20 cellular contexts compared by ENCODE assay signal in the genomic region with DNA sequence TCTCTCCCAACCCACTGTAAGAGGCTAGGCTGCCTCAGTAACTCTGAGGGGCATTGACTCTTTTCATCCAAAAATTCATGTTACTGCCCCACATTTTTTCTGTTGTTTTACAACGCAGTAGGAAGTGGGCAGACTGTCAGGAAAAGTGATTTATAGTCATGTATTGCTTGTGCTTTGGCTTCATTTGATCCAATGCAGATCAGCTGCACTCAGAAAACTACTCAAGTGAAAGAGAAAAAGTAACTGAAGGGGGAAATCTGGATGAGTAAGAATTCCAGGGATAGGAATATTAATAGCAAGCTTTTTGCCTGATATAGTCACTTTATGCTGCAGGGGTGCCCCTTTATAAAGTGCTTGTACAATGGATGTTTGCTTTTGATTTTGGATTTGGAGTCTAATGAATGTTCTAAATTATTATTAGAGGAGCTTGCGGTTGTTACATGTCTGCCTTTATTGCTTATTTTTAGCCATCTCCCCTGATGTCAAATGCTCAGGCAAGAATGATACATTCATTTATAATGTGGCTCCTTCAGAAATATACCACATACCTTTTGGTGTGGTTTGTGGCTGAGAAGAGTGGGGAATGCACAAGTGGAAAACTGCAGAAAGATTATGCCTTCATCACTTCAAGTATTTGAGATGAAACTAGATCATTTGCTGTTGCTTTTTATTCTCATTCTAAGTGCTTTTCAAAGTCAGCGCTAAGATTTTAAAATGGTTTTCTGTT.
DNase-seq lines count a peak whose midpoint lies in the region; ATAC-seq, FAIRE-seq and TF ChIP-seq lines count a peak whose summit lies in the region.
"Had no signal": no experiment of that assay in that cellular context is flagged by ENCODE, and none has a peak within 500 bp of the region (broad histone marks: within the 10 kb centered on the region; RNA-seq: fewer than 3 reads in every experiment).

No MANE protein-coding gene starts in this region.

- no peaks in the 10 kb centered on the region for H3K27me3 ChIP-seq in GM23248 (replicated peaks; ENCODE audit: insufficient read depth)
- no peaks in the 10 kb centered on the region for H3K27me3 ChIP-seq in spleen (replicated peaks in 1 of 7)

- H3K9ac ChIP-seq in GM23248 = no peak overlapping the region

- no peaks in the 10 kb centered on the region for H4K20me1 ChIP-seq in GM23248 (ENCODE audit: insufficient read depth)

- H3K4me2 ChIP-seq in GM23248 (ENCODE audit: unreplicated experiment) = peak overlapping the region; percentile 27

- TF ChIP-seq POLR2A in spleen (IDR thresholded peaks at IDR 0.05) = no peak

- H3K79me2 ChIP-seq in GM23248 (ENCODE audit: insufficient read depth) = peaks cover 99% of the 10 kb centered on the region

- intact Hi-C loops in spleen (cut with DNase I; ENCODE audit: low total_unique reads) = loop anchor here (10.0 kb wide), 1 partner anchor 80 kb away; no protein-coding TSS in a partner anchor

- TF ChIP-seq CTCF in spleen (IDR thresholded peaks at IDR 0.05 in 8 of 11, conservative IDR thresholded peaks at IDR 0.05 in 3 of 11) = no peak
- no peak for TF ChIP-seq CTCF in omental fat pad (IDR thresholded peaks at IDR 0.05)

- 32 to 35% methylated on average over 3 of the region's 3 CpGs for WGBS in GM23248 (ENCODE audit: low coverage in 1 of 2, low lambda C conversion rate in 2 of 2, missing lambda C conversion rate in 2 of 2), 2 experiments
- 54 to 58% (median 56%) methylated on average over 3 of the region's 3 CpGs for WGBS in spleen, 5 donors

- ATAC-seq in omental fat pad (ENCODE audit: low FRiP score) = no peak

- H3F3A ChIP-seq in GM23248 (ENCODE audit: insufficient read depth) = no peaks in the 10 kb centered on the region; the same call in 1 of the 2 replicates

- H3K36me3 ChIP-seq in GM23248 (ENCODE audit: low read depth) = no peaks in the 10 kb centered on the region
- H3K36me3 ChIP-seq in spleen = no peaks in the 10 kb centered on the region
- H3K36me3 ChIP-seq: thoracic aorta had no signal

- in situ Hi-C loops in GM23248 (cut with MboI) = no loop called here

- H3K27ac ChIP-seq in GM23248 (peak overlapping the region; percentile 4; the same call in 1 of the 2 replicates), epithelial cell of prostate (peak overlapping the region; percentile 79), spleen (no peak overlapping the region)
- H3K27ac ChIP-seq: HL-60, thoracic aorta had no signal

- no peak overlapping the region for H3K4me3 ChIP-seq in GM23248
- H3K4me3 ChIP-seq in spleen = no peak overlapping the region
- H3K4me3 ChIP-seq: thoracic aorta had no signal

- peaks cover 51% of the 10 kb centered on the region for H3K4me1 ChIP-seq in GM23248 (ENCODE audit: insufficient read depth)
- H3K4me1 ChIP-seq in spleen = peaks cover 0 to 13% (median 5%) of the 10 kb centered on the region in 6 donors

- no peak overlapping the region for H2AFZ ChIP-seq in GM23248

- DNase-seq in GM23248 (peak; percentile 39), RCC 7860 (ENCODE audit: low spot score) (peak; percentile 59), epithelial cell of prostate (ENCODE audit: low read depth, low spot score) (no peak), renal cortical epithelial cell (ENCODE audit: low read depth) (peak; percentile 42), spleen (no peak), omental fat pad (ENCODE audit: low spot score) (no peak), NCI-H526 (lab: John Stamatoyannopoulos, UW) (no peak)
- DNase-seq: activated CD4-positive, alpha-beta T cell treated with anti-CD3 and anti-CD28 coated beads for 1 hour; foreskin fibroblast; KBM-7; kidney glomerular epithelial cell; NCI-H1092; NCI-H2081; NCI-H748 treated with DMSO at 0.1 percent for 48 hours; OCI-M1; stimulated activated CD4-positive, alpha-beta T cell treated with anti-CD3 and anti-CD28 coated beads, Interleukin-12 subunit alpha, Interleukin-12 subunit beta, amount 100 ng/mL, for 4 hours; T-helper 9 cell had no signal

- peak; percentile 90 for FAIRE-seq in RCC 7860 (lab: Jason Lieb, UNC)
- FAIRE-seq: H54 had no signal

- no peaks in the 10 kb centered on the region for H3K9me2 ChIP-seq in GM23248 (ENCODE audit: insufficient read depth)

- H3K9me3 ChIP-seq in GM23248 (ENCODE audit: low read depth) = no peaks in the 10 kb centered on the region
- H3K9me3 ChIP-seq in spleen = no peaks in the 10 kb centered on the region
- H3K9me3 ChIP-seq: thoracic aorta had no signal

Comparison
In these comparisons a context has a peak if more than half of its experiments do, and no peak if none do; other contexts are left out.
1. DNase-seq: peak in GM23248 (single experiment), RCC 7860 (single experiment) and renal cortical epithelial cell (single experiment); none in epithelial cell of prostate (single experiment), spleen (single experiment), omental fat pad (single experiment) and NCI-H526 (0 of 2).
2. H3K27ac ChIP-seq: peak in GM23248 (single experiment) and epithelial cell of prostate (single experiment); none in spleen (0 of 8).